8 cellular contexts compared by ENCODE assay signal in genomic region chr2:238970553-238971081, GRCh38.
DNase-seq lines count a peak whose midpoint lies in the region; ATAC-seq and TF ChIP-seq lines count a peak whose summit lies in the region.
"Had no signal": no experiment of that assay in that cellular context is flagged by ENCODE, and none has a peak within 500 bp of the region (broad histone marks: within the 10 kb centered on the region; RNA-seq: fewer than 3 reads in every experiment).

No MANE protein-coding gene starts in this region.

- intact Hi-C loops in head of caudate nucleus (cut with DNase I): no loop called here

- H3K36me3 Mint-ChIP-seq in progenitor cell of endocrine pancreas (ENCODE audit: insufficient read depth): no peaks in the 10 kb centered on the region

- H3K4me1 Mint-ChIP-seq in progenitor cell of endocrine pancreas (ENCODE audit: low read depth): peaks cover 2% of the 10 kb centered on the region
- H3K4me1 Mint-ChIP-seq: activated naive CD4-positive, alpha-beta T cell treated with anti-CD3 and anti-CD28 coated beads, Interleukin-2, amount 50 U/mL, for 24 hours had no signal

- H3K9me3 Mint-ChIP-seq in progenitor cell of endocrine pancreas (ENCODE audit: low read depth): peaks cover 4% of the 10 kb centered on the region

- H3K4me3 Mint-ChIP-seq in progenitor cell of endocrine pancreas (ENCODE audit: low read depth): no peak overlapping the region
- H3K4me3 Mint-ChIP-seq: activated naive CD4-positive, alpha-beta T cell treated with anti-CD3 and anti-CD28 coated beads, Interleukin-2, amount 50 U/mL, for 24 hours had no signal

- no peak overlapping the region for H3K27ac Mint-ChIP-seq in progenitor cell of endocrine pancreas
- H3K27ac Mint-ChIP-seq: activated naive CD4-positive, alpha-beta T cell treated with anti-CD3 and anti-CD28 coated beads, Interleukin-2, amount 50 U/mL, for 24 hours had no signal

- no peaks in the 10 kb centered on the region for H3K36me3 ChIP-seq in GM06990 (ENCODE audit: control insufficient read depth, insufficient read depth, low read length)

- no peaks in the 10 kb centered on the region for H3K27me3 ChIP-seq in GM06990 (replicated peaks; ENCODE audit: control insufficient read depth, insufficient read depth, low read length)

- H3K27me3 Mint-ChIP-seq in progenitor cell of endocrine pancreas: peaks cover 23% of the 10 kb centered on the region

- no peak for DNase-seq in GM06990 (ENCODE audit: extremely low read depth, insufficient read length)
- peak; percentile 67 for DNase-seq in OCI-M1 (lab: John Stamatoyannopoulos, UW)
- DNase-seq in activated effector memory CD4-positive, alpha-beta T cell treated with Interleukin-2 at 50 U/mL for 16 hours: peak; percentile 16
- DNase-seq in head of caudate nucleus: peak in 41 of 42 donors; percentile 21 to 83 (median 58)
- DNase-seq in progenitor cell of endocrine pancreas (ENCODE audit: low spot score, unreplicated experiment): peak; percentile 78
- no peak for DNase-seq in GF-D8 (lab: John Stamatoyannopoulos, UW)

- TF ChIP-seq CTCF in GM06990 (IDR thresholded peaks at IDR 0.05; ENCODE audit: insufficient read depth, low read length, poor library complexity, severe bottlenecking) (peak; percentile 99), progenitor cell of endocrine pancreas (IDR thresholded peaks at IDR 0.05; ENCODE audit: unreplicated experiment) (peak; percentile 99)

- no peak overlapping the region for H3K4me3 ChIP-seq in GM06990 (replicated peaks; ENCODE audit: low read depth, low read length)

- ATAC-seq in HG02642 (IDR thresholded peaks at IDR 0.05; ENCODE audit: poor library complexity, unreplicated experiment): peak; percentile 54

Comparison
In these comparisons a context has a peak if more than half of its experiments do, and no peak if none do; other contexts are left out.
1. DNase-seq: peak in OCI-M1 (single experiment), activated effector memory CD4-positive, alpha-beta T cell treated with Interleukin-2 at 50 U/mL for 16 hours (single experiment), head of caudate nucleus (41 of 42) and progenitor cell of endocrine pancreas (single experiment); none in GM06990 (single experiment) and GF-D8 (single experiment).